ENCODE assay signal across 8 cellular contexts in the genomic region with DNA sequence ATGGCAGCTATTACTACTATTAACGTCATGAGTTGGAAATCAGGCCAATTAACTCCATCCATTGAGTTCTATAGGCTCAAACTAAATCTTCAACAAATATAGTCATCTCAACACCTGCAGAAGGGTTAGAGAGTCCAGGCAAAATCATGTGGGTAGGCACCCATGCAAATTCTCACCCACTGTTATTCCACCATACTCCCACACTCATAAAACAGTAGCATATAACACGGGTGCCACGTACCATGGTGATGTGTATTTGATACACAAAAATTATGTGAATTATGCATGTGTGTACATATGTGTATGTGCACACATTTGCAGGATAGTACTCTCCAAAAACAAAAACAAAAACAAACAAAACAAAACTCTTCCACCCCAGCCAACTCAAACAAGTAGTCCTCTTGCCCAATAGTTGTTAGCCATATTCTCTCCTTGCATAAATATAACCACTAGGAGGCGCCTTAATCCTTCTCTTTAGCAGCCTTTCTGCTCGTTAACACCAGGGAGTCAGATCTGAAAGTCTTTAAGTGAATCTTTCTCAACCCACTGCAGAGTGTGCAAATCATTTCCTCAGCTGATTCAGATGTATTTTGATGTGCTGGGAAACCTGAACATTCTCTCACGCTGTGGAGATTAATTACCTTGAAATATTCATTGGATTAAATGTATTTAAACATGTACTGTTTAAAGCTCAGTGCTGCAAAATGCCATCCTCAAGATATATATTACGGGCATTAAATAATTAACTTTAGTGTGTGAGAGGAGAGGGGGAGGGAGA. TPM values are rescaled to one million over a fixed set of nuclear protein-coding genes. Genes with fewer than 3 reads are reported as not detected.
A peak's percentile ranks its signal among the peaks of the same experiment; 100 is the strongest.
DNase-seq lines count a peak whose midpoint lies in the region; ATAC-seq and TF ChIP-seq lines count a peak whose summit lies in the region.

No MANE protein-coding gene starts in this region.

- H2AFZ ChIP-seq in neuronal stem cell (ENCODE audit: low read length): no peak overlapping the region

- ATAC-seq in GM18508 (IDR thresholded peaks at IDR 0.05; ENCODE audit: insufficient read depth, unreplicated experiment): peak; percentile 76
- ATAC-seq in HG02938 (IDR thresholded peaks at IDR 0.05; ENCODE audit: unreplicated experiment): peak; percentile 86

- no CpG with 5 or more reads among the region's 7 CpGs for WGBS in neuronal stem cell (ENCODE audit: extremely low coverage in 2 of 2, insufficient read length in 2 of 2, insufficient replicate concordance in 1 of 2), 2 donors

- H2BK5ac ChIP-seq in neuronal stem cell (ENCODE audit: low read length): no peak overlapping the region

- H3K4me3 ChIP-seq in neuronal stem cell (ENCODE audit: low read length in 2 of 2): no peak overlapping the region

- no peak overlapping the region for H3K14ac ChIP-seq in neuronal stem cell (ENCODE audit: low read length)

- H3K79me1 ChIP-seq in neuronal stem cell (ENCODE audit: low read depth, low read length): no peaks in the 10 kb centered on the region

- H2BK120ac ChIP-seq in neuronal stem cell (ENCODE audit: low read depth, low read length): no peak overlapping the region

- peaks cover 0 to under 1% of the 10 kb centered on the region in 2 donors for H3K9me3 ChIP-seq in neuronal stem cell (replicated peaks in 1 of 2; ENCODE audit: control insufficient read depth in 2 of 2, insufficient read depth in 1 of 2, low read depth in 1 of 2, low read length in 2 of 2)

- no peaks in the 10 kb centered on the region for H3K27me3 ChIP-seq in neuronal stem cell (ENCODE audit: control insufficient read depth in 3 of 3, insufficient read depth in 3 of 3, low read depth in 1 of 3, low read length in 3 of 3)

- no peak overlapping the region for H3K9ac ChIP-seq in neuronal stem cell (ENCODE audit: low read depth, low read length, poor library complexity)

- H2BK15ac ChIP-seq in neuronal stem cell (ENCODE audit: low read length): no peak overlapping the region

- DNase-seq in AG09319 (ENCODE audit: extremely low read depth, low read depth): peak; percentile 35
- DNase-seq in NCI-H2029 (lab: John Stamatoyannopoulos, UW): peak; percentile 77
- DNase-seq in SW 1271 (lab: John Stamatoyannopoulos, UW): peak; percentile 41 to 75
- DNase-seq in fibroblast of peridontal ligament (ENCODE audit: extremely low read depth): peak; percentile 87
- peak; percentile 62 for DNase-seq in neuronal stem cell (ENCODE audit: low spot score)
- DNase-seq in stimulated activated CD4-positive, alpha-beta T cell treated with anti-CD3 and anti-CD28 coated beads, Interleukin-4, amount 100 ng/mL, for 1 hour: no peak

- no peak overlapping the region for H4K8ac ChIP-seq in neuronal stem cell (ENCODE audit: low read depth, low read length)

- no peak overlapping the region for H3K18ac ChIP-seq in neuronal stem cell (ENCODE audit: low read length)

- H3K4ac ChIP-seq in neuronal stem cell (ENCODE audit: low read length): no peak overlapping the region

- H3K23ac ChIP-seq in neuronal stem cell (ENCODE audit: low read depth, low read length, poor library complexity): no peak overlapping the region

- no peak overlapping the region for H3K4me2 ChIP-seq in neuronal stem cell (ENCODE audit: insufficient read depth, low read length, poor library complexity, severe bottlenecking)

- no peak overlapping the region for H3K27ac ChIP-seq in neuronal stem cell (replicated peaks; ENCODE audit: low read length)

- no peak overlapping the region for H4K91ac ChIP-seq in neuronal stem cell (ENCODE audit: low read depth, low read length, poor library complexity)

- no peaks in the 10 kb centered on the region for H3K4me1 ChIP-seq in neuronal stem cell (ENCODE audit: control insufficient read depth in 2 of 2, insufficient read depth in 1 of 2, low read depth in 1 of 2, low read length in 2 of 2)

- no peak overlapping the region for H2BK12ac ChIP-seq in neuronal stem cell (ENCODE audit: low read length)

- H3K36me3 ChIP-seq in neuronal stem cell (replicated peaks in 1 of 2; ENCODE audit: control insufficient read depth in 2 of 2, insufficient read depth in 2 of 2, low read length in 2 of 2): peaks cover 0 to 42% of the 10 kb centered on the region in 2 donors

- TF ChIP-seq CTCF in AG09319 (IDR thresholded peaks at IDR 0.05; ENCODE audit: low read depth, low read length): peak; percentile 79

- H2AK5ac ChIP-seq in neuronal stem cell (ENCODE audit: low read depth, low read length): no peak overlapping the region

RNA-seq across cellular contexts. Expression of a gene that starts 38.0 kb away (rescaled TPM):
- 46.1 TPM for polyA plus RNA-seq in neuronal stem cell (2013, experiment 1 of 2)
- polyA plus RNA-seq in neuronal stem cell (2013, experiment 2 of 2): 47.4 TPM

RNA-seq across cellular contexts. Expression of a gene that starts 48.8 kb away (rescaled TPM):
- not detected for polyA plus RNA-seq in neuronal stem cell (2013, experiment 1 of 2)
- not detected for polyA plus RNA-seq in neuronal stem cell (2013, experiment 2 of 2)
